Comparison of ENCODE assay signal across 1 cellular context in the genomic region with DNA sequence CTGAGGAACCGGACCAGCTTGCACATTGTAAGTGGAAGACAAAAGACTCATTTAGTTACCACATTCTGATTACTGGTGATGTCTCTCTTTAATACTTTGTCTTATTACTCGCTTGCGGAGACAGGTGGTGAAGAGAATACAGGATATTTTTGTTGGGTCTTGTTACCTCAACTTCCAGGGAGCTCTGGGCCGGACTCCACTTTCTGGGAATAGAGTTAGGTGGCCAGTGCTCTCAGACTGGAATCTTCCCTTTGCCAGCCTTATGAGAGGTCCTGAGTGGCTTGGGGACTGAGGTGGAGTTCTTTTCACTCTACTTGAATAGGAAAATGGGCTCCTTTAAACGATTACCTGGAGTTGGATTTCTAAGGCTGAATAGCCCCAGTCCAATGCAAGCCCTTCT.
TF ChIP-seq lines count a peak whose summit lies in the region.

No MANE protein-coding gene starts in this region.

TF ChIP-seq in K562, 482 proteins besides CTCF, POLR2A, EP300 and RAD21 (continued from another document):
- TF ChIP-seq FOXP4 (CRISPR knock-in tag; IDR thresholded peaks at IDR 0.05; ENCODE audit: borderline replicate concordance) (no peak), GATA2 (CRISPR knock-in tag; IDR thresholded peaks at IDR 0.05) (no peak), FIP1L1 (IDR thresholded peaks at IDR 0.05; ENCODE audit: low read depth, low read length, poor library complexity, severe bottlenecking) (no peak), ZNF133 (CRISPR knock-in tag; IDR thresholded peaks at IDR 0.05) (no peak), MCM7 (IDR thresholded peaks at IDR 0.05) (no peak), THRA (IDR thresholded peaks at IDR 0.05) (no peak), HNRNPLL (IDR thresholded peaks at IDR 0.05; ENCODE audit: low read depth, low read length, poor library complexity, severe bottlenecking) (no peak), STAT6 (CRISPR knock-in tag; IDR thresholded peaks at IDR 0.05) (no peak)
- TF ChIP-seq, protein P1, sequence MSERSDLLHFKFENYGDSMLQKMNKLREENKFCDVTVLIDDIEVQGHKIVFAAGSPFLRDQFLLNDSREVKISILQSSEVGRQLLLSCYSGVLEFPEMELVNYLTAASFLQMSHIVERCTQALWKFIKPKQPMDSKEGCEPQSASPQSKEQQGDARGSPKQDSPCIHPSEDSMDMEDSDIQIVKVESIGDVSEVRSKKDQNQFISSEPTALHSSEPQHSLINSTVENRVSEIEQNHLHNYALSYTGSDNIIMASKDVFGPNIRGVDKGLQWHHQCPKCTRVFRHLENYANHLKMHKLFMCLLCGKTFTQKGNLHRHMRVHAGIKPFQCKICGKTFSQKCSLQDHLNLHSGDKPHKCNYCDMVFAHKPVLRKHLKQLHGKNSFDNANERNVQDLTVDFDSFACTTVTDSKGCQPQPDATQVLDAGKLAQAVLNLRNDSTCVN (CRISPR knock-in tag; IDR thresholded peaks at IDR 0.05): no peak
